ENCODE assay signal across 2 cellular contexts in the genomic region with DNA sequence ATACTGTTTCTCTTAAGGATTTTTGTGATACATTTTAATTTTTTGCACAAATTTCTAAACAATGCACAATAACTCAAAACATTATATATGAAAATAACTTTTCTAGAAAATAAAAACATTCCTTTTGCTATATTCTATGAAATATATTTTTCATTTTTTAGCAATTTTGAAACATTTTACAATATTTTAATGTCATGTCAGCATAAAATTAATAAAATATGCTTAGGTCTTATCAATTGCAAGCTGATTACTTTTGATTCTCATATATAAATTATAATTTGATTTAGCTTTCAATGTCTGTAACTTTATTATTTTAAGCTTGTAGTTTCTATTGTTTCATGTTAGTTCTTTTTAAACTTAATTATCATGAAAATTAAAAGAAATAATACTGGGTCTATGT.
TF ChIP-seq lines count a peak whose summit lies in the region.

No MANE protein-coding gene starts in this region.

TF ChIP-seq in IMR-90, 13 proteins besides CTCF, POLR2A, EP300 and RAD21:
- no peak for TF ChIP-seq FOS (IDR thresholded peaks at IDR 0.05; ENCODE audit: low read depth, low read length)
- TF ChIP-seq MAFK (IDR thresholded peaks at IDR 0.05; ENCODE audit: low read depth, low read length): peak; percentile 94
- no peak for TF ChIP-seq RCOR1 (IDR thresholded peaks at IDR 0.05; ENCODE audit: insufficient replicate concordance, low read length)

TF ChIP-seq in H1, 55 proteins besides CTCF, POLR2A, EP300 and RAD21:
- TF ChIP-seq TCF12 (IDR thresholded peaks at IDR 0.05; ENCODE audit: low read depth, low read length) (no peak), SUZ12 (IDR thresholded peaks at IDR 0.05; ENCODE audit: low read length) (no peak), EGR1 (IDR thresholded peaks at IDR 0.05; ENCODE audit: borderline replicate concordance, low read depth, low read length) (no peak), MAFK (IDR thresholded peaks at IDR 0.05; ENCODE audit: low read depth, low read length) (peak; percentile 91)
- TF ChIP-seq, protein P1, sequence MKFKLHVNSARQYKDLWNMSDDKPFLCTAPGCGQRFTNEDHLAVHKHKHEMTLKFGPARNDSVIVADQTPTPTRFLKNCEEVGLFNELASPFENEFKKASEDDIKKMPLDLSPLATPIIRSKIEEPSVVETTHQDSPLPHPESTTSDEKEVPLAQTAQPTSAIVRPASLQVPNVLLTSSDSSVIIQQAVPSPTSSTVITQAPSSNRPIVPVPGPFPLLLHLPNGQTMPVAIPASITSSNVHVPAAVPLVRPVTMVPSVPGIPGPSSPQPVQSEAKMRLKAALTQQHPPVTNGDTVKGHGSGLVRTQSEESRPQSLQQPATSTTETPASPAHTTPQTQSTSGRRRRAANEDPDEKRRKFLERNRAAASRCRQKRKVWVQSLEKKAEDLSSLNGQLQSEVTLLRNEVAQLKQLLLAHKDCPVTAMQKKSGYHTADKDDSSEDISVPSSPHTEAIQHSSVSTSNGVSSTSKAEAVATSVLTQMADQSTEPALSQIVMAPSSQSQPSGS (IDR thresholded peaks at IDR 0.05; ENCODE audit: low read length): no peak
